ENCODE assay signal across 24 cellular contexts in genomic region chr3:124553178-124553577, GRCh38.
"Had no signal": no experiment of that assay in that cellular context is flagged by ENCODE, and none has a peak within 500 bp of the region (broad histone marks: within the 10 kb centered on the region; RNA-seq: fewer than 3 reads in every experiment).

No MANE protein-coding gene starts in this region.

- H3K9me3 Mint-ChIP-seq: activated T-cell treated with anti-CD3 and anti-CD28 coated beads, Interleukin-2, amount 50 U/mL, for 4 hours; activated T-helper 2 cell treated with anti-CD3 and anti-CD28 coated beads, Interferon-gamma antibody, Interleukin-2, Interleukin-4, amounts not matched to agents 10 μg/mL and 5 μg/mL and 100 μg/mL, durations not matched to agents 14 hours and 24 hours and 36 hours; endodermal cell; nephron; stimulated activated memory B cell treated with anti-CD40 and anti-IgM and Interleukin-4, amounts not matched to agents 10 μg/mL and 1 μg/mL and 100 μg/mL, for 72 hours; T-helper 1 cell treated with Interleukin-12 subunit alpha and Interleukin-12 subunit beta and Interleukin-4 antibody, amounts not matched to agents 30 μg/mL and 1 μg/mL, for 36 hours; WTC11 had no signal

- H3K27ac ChIP-seq: neutrophil, suprapubic skin, tibial nerve had no signal

- H3K27me3 ChIP-seq: right lobe of liver, tibial nerve had no signal

- H3K4me3 ChIP-seq: right lobe of liver, suprapubic skin, tibial nerve had no signal

- H3K36me3 Mint-ChIP-seq: activated naive CD8-positive, alpha-beta T cell; stimulated activated memory B cell treated with anti-CD40 and anti-IgM and Interleukin-4, amounts not matched to agents 10 μg/mL and 1 μg/mL and 100 μg/mL, for 72 hours; WTC11 had no signal

- H3K9me3 ChIP-seq: neutrophil, right lobe of liver, suprapubic skin, tibial nerve had no signal

- H3K4me3 Mint-ChIP-seq: activated naive CD8-positive, alpha-beta T cell; activated T-cell treated with anti-CD3 and anti-CD28 coated beads, Interleukin-2, amount 50 U/mL, for 4 hours; endodermal cell; nephron; stimulated activated memory B cell treated with anti-CD40 and anti-IgM and Interleukin-4, amounts not matched to agents 10 μg/mL and 1 μg/mL and 100 μg/mL, for 72 hours; T-helper 1 cell treated with Interleukin-12 subunit alpha and Interleukin-12 subunit beta and Interleukin-4 antibody, amounts not matched to agents 30 μg/mL and 1 μg/mL, for 36 hours; WTC11 had no signal

- H3K36me3 ChIP-seq: neutrophil, right lobe of liver, suprapubic skin, tibial nerve had no signal

- ATAC-seq: activated T-cell treated with anti-CD3 and anti-CD28 coated beads, Interleukin-2, amount 50 U/mL, for 4 hours; esophagus mucosa; left cardiac atrium; left ventricle myocardium superior; stimulated activated memory B cell treated with anti-CD40 and anti-IgM and Interleukin-4, amounts not matched to agents 10 μg/mL and 1 μg/mL and 100 μg/mL, for 72 hours; WTC11 had no signal

- H3K4me1 ChIP-seq: tibial nerve had no signal

- H3K27ac Mint-ChIP-seq: activated naive CD8-positive, alpha-beta T cell; activated T-helper 2 cell treated with anti-CD3 and anti-CD28 coated beads, Interferon-gamma antibody, Interleukin-2, Interleukin-4, amounts not matched to agents 10 μg/mL and 5 μg/mL and 100 μg/mL, durations not matched to agents 14 hours and 24 hours and 36 hours; endodermal cell; nephron; stimulated activated memory B cell treated with anti-CD40 and anti-IgM and Interleukin-4, amounts not matched to agents 10 μg/mL and 1 μg/mL and 100 μg/mL, for 72 hours; T-helper 1 cell treated with Interleukin-12 subunit alpha and Interleukin-12 subunit beta and Interleukin-4 antibody, amounts not matched to agents 30 μg/mL and 1 μg/mL, for 36 hours; WTC11 had no signal

- H3K4me1 Mint-ChIP-seq: stimulated activated memory B cell treated with anti-CD40 and anti-IgM and Interleukin-4, amounts not matched to agents 10 μg/mL and 1 μg/mL and 100 μg/mL, for 72 hours had no signal

- DNase-seq: activated T-cell treated with anti-CD3 and anti-CD28 coated beads, Interleukin-2, amount 50 U/mL, for 4 hours; amniotic stem cell; caudate nucleus; cortex of kidney; endodermal cell; foreskin fibroblast; head of caudate nucleus; hippocampal formation; left cardiac atrium; left ventricle myocardium superior; right lobe of liver; stimulated activated CD4-positive, alpha-beta T cell treated with anti-CD3 and anti-CD28 coated beads, Interleukin-12 subunit alpha, Interleukin-12 subunit beta, amount 100 ng/mL, for 4 hours; stimulated activated CD4-positive, alpha-beta T cell treated with anti-CD3 and anti-CD28 coated beads, Interleukin-4, amount 100 ng/mL, for 24 hours; T1000 had no signal
